Comparison of ENCODE assay signal across 20 cellular contexts in genomic region chr19:51983361-51983760, GRCh38. TPM values are rescaled to one million over a fixed set of nuclear protein-coding genes. Genes with fewer than 3 reads are reported as not detected.
A peak's percentile ranks its signal among the peaks of the same experiment; 100 is the strongest.
DNase-seq lines count a peak whose midpoint lies in the region; ATAC-seq and TF ChIP-seq lines count a peak whose summit lies in the region.
"Had no signal": no experiment of that assay in that cellular context is flagged by ENCODE, and none has a peak within 500 bp of the region (broad histone marks: within the 10 kb centered on the region; RNA-seq: fewer than 3 reads in every experiment).

No MANE protein-coding gene starts in this region.

- no peak for ATAC-seq in CD4-positive, alpha-beta T cell (ENCODE audit: poor library complexity)
- ATAC-seq in GM19035 (IDR thresholded peaks at IDR 0.05; ENCODE audit: unreplicated experiment) = no peak
- ATAC-seq: CD8-positive, alpha-beta T cell had no signal

- intact Hi-C loops in CD4-positive, alpha-beta T cell (cut with DNase I, micrococcal nuclease) = loop anchor here in 1 of 2 experiments (10.0 kb wide), 1 partner anchor 79 kb away; the partner anchor contains the start of gene ZNF649
- intact Hi-C loops in activated T-helper 1 cell treated with anti-CD3 and anti-CD28 coated beads, Interleukin-12 subunit alpha, Interleukin-12 subunit beta, Interleukin-2, Interleukin-4 antibody, amounts not matched to agents 30 ng/mL and 10 ng/mL and 1 ng/mL, durations not matched to agents 14 hours and 24 hours and 36 hours (cut with micrococcal nuclease) = no loop called here

- DNase-seq in CD4-positive, alpha-beta T cell = no peak
- peak; percentile 71 for DNase-seq in LNCaP clone FGC (ENCODE audit: low read depth)
- DNase-seq in neural crest cell (ENCODE audit: low read depth, low spot score) = no peak
- DNase-seq in stimulated activated naive CD4-positive, alpha-beta T cell (lab: John Stamatoyannopoulos, UW) = no peak
- DNase-seq in activated T-helper 1 cell treated with anti-CD3 and anti-CD28 coated beads, Interleukin-12 subunit alpha, Interleukin-12 subunit beta, Interleukin-2, Interleukin-4 antibody, amounts not matched to agents 30 ng/mL and 10 ng/mL and 1 ng/mL, durations not matched to agents 14 hours and 24 hours and 36 hours (ENCODE audit: low spot score) = no peak
- no peak for DNase-seq in T-helper 2 cell treated with Interferon-gamma antibody and Interleukin-4, amounts not matched to agents 5 μg/mL and 100 μg/mL, for 36 hours (ENCODE audit: low spot score)
- DNase-seq: 8988T; ACHN; BE2C; C1 segment of cervical spinal cord; Caco-2; Calu3; CD4-positive, CD25-positive, alpha-beta regulatory T cell; CD8-positive, alpha-beta T cell; DMS79 treated with DMSO at 0.1 percent for 48 hours; GF-D8 had no signal

- no peak overlapping the region for H3K27ac ChIP-seq in CD4-positive, alpha-beta T cell (ENCODE audit: low read depth, low read length)
- H3K27ac ChIP-seq in VCaP = peak overlapping the region; percentile 99
- H3K27ac ChIP-seq: BLaER1 had no signal

- H3K27ac Mint-ChIP-seq in CD4-positive, alpha-beta T cell = no peak overlapping the region
- H3K27ac Mint-ChIP-seq in neural crest cell (ENCODE audit: unreplicated experiment) = no peak overlapping the region
- no peak overlapping the region for H3K27ac Mint-ChIP-seq in activated T-helper 1 cell treated with anti-CD3 and anti-CD28 coated beads, Interleukin-12 subunit alpha, Interleukin-12 subunit beta, Interleukin-2, Interleukin-4 antibody, amounts not matched to agents 30 ng/mL and 10 ng/mL and 1 ng/mL, durations not matched to agents 14 hours and 24 hours and 36 hours
- no peak overlapping the region for H3K27ac Mint-ChIP-seq in T-helper 2 cell treated with Interferon-gamma antibody and Interleukin-4, amounts not matched to agents 5 μg/mL and 100 μg/mL, for 36 hours
- H3K27ac Mint-ChIP-seq: CD4-positive, CD25-positive, alpha-beta regulatory T cell; CD8-positive, alpha-beta T cell had no signal

- H3K36me3 Mint-ChIP-seq in CD4-positive, alpha-beta T cell (ENCODE audit: low read depth) = peaks cover 88% of the 10 kb centered on the region
- H3K36me3 Mint-ChIP-seq in neural crest cell (ENCODE audit: low read depth) = peaks cover 43% of the 10 kb centered on the region
- peaks cover 44% of the 10 kb centered on the region for H3K36me3 Mint-ChIP-seq in activated T-helper 1 cell treated with anti-CD3 and anti-CD28 coated beads, Interleukin-12 subunit alpha, Interleukin-12 subunit beta, Interleukin-2, Interleukin-4 antibody, amounts not matched to agents 30 ng/mL and 10 ng/mL and 1 ng/mL, durations not matched to agents 14 hours and 24 hours and 36 hours (ENCODE audit: low read depth)
- peaks cover 71% of the 10 kb centered on the region for H3K36me3 Mint-ChIP-seq in T-helper 2 cell treated with Interferon-gamma antibody and Interleukin-4, amounts not matched to agents 5 μg/mL and 100 μg/mL, for 36 hours (ENCODE audit: low read depth)

- peak overlapping the region; percentile 32 for H3K4me3 ChIP-seq in LNCaP clone FGC (ENCODE audit: low read depth, low read length)
- H3K4me3 ChIP-seq: BLaER1 had no signal

- POLR2A ChIA-PET in CD4-positive, alpha-beta T cell (lab: Charles Lee) = no interaction called here

- H3K27me3 ChIP-seq in CD4-positive, alpha-beta T cell (ENCODE audit: control insufficient read depth, insufficient read depth, low read length) = no peaks in the 10 kb centered on the region
- H3K27me3 ChIP-seq: BE2C, BLaER1 had no signal

- H3K27me3 Mint-ChIP-seq in CD4-positive, alpha-beta T cell = no peaks in the 10 kb centered on the region
- no peaks in the 10 kb centered on the region for H3K27me3 Mint-ChIP-seq in neural crest cell (ENCODE audit: low read depth)
- H3K27me3 Mint-ChIP-seq in activated T-helper 1 cell treated with anti-CD3 and anti-CD28 coated beads, Interleukin-12 subunit alpha, Interleukin-12 subunit beta, Interleukin-2, Interleukin-4 antibody, amounts not matched to agents 30 ng/mL and 10 ng/mL and 1 ng/mL, durations not matched to agents 14 hours and 24 hours and 36 hours (ENCODE audit: insufficient read depth) = no peaks in the 10 kb centered on the region
- no peaks in the 10 kb centered on the region for H3K27me3 Mint-ChIP-seq in T-helper 2 cell treated with Interferon-gamma antibody and Interleukin-4, amounts not matched to agents 5 μg/mL and 100 μg/mL, for 36 hours (ENCODE audit: low read depth)

- peaks cover 76% of the 10 kb centered on the region for H3K9me3 ChIP-seq in CD4-positive, alpha-beta T cell (ENCODE audit: control insufficient read depth, low read length)

- TF ChIP-seq CTCF in CD4-positive, alpha-beta T cell (IDR thresholded peaks at IDR 0.05) = no peak
- TF ChIP-seq CTCF in LNCaP clone FGC (IDR thresholded peaks at IDR 0.05; ENCODE audit: control insufficient read depth, extremely low read depth, insufficient read depth) (no peak), VCaP (conservative IDR thresholded peaks at IDR 0.05) (no peak), neural crest cell (conservative IDR thresholded peaks at IDR 0.05) (no peak)

- H3K4me1 Mint-ChIP-seq in CD4-positive, alpha-beta T cell (ENCODE audit: low read depth) = peaks cover 24% of the 10 kb centered on the region
- peaks cover 7% of the 10 kb centered on the region for H3K4me1 Mint-ChIP-seq in neural crest cell
- H3K4me1 Mint-ChIP-seq in activated T-helper 1 cell treated with anti-CD3 and anti-CD28 coated beads, Interleukin-12 subunit alpha, Interleukin-12 subunit beta, Interleukin-2, Interleukin-4 antibody, amounts not matched to agents 30 ng/mL and 10 ng/mL and 1 ng/mL, durations not matched to agents 14 hours and 24 hours and 36 hours (ENCODE audit: low read depth) = peaks cover 12% of the 10 kb centered on the region
- peaks cover 5% of the 10 kb centered on the region for H3K4me1 Mint-ChIP-seq in T-helper 2 cell treated with Interferon-gamma antibody and Interleukin-4, amounts not matched to agents 5 μg/mL and 100 μg/mL, for 36 hours (ENCODE audit: low read depth)

- CTCF ChIA-PET in CD4-positive, alpha-beta T cell (lab: Charles Lee) = no interaction called here

- H3K9me3 Mint-ChIP-seq in CD4-positive, alpha-beta T cell = peaks cover 16% of the 10 kb centered on the region
- H3K9me3 Mint-ChIP-seq in neural crest cell = peaks cover 20% of the 10 kb centered on the region
- H3K9me3 Mint-ChIP-seq in activated T-helper 1 cell treated with anti-CD3 and anti-CD28 coated beads, Interleukin-12 subunit alpha, Interleukin-12 subunit beta, Interleukin-2, Interleukin-4 antibody, amounts not matched to agents 30 ng/mL and 10 ng/mL and 1 ng/mL, durations not matched to agents 14 hours and 24 hours and 36 hours = peaks cover 66% of the 10 kb centered on the region
- H3K9me3 Mint-ChIP-seq in T-helper 2 cell treated with Interferon-gamma antibody and Interleukin-4, amounts not matched to agents 5 μg/mL and 100 μg/mL, for 36 hours = peaks cover 69% of the 10 kb centered on the region

- peak overlapping the region; percentile 30 for H3K4me3 Mint-ChIP-seq in CD4-positive, alpha-beta T cell
- H3K4me3 Mint-ChIP-seq in neural crest cell = peak overlapping the region; percentile 35
- H3K4me3 Mint-ChIP-seq in activated T-helper 1 cell treated with anti-CD3 and anti-CD28 coated beads, Interleukin-12 subunit alpha, Interleukin-12 subunit beta, Interleukin-2, Interleukin-4 antibody, amounts not matched to agents 30 ng/mL and 10 ng/mL and 1 ng/mL, durations not matched to agents 14 hours and 24 hours and 36 hours = no peak overlapping the region
- H3K4me3 Mint-ChIP-seq in T-helper 2 cell treated with Interferon-gamma antibody and Interleukin-4, amounts not matched to agents 5 μg/mL and 100 μg/mL, for 36 hours = no peak overlapping the region
- H3K4me3 Mint-ChIP-seq: CD14-positive monocyte; CD8-positive, alpha-beta T cell had no signal

RNA-seq across cellular contexts. Expression of gene ZNF350, which starts 3.3 kb away (rescaled TPM):
- 10 to 100 TPM; 37.6 to 39.2 TPM for total RNA-seq in CD4-positive, alpha-beta T cell
- 6.5 and 6.9 TPM in 2 replicates for total RNA-seq in neural crest cell
- 7.9 and 8.7 TPM in 2 replicates for total RNA-seq in activated T-helper 1 cell treated with anti-CD3 and anti-CD28 coated beads, Interleukin-12 subunit alpha, Interleukin-12 subunit beta, Interleukin-2, Interleukin-4 antibody, amounts not matched to agents 30 ng/mL and 10 ng/mL and 1 ng/mL, durations not matched to agents 14 hours and 24 hours and 36 hours

RNA-seq across cellular contexts. Expression of gene ZNF615, which starts 24.6 kb away (rescaled TPM):
- total RNA-seq in CD4-positive, alpha-beta T cell = 1 to 10 TPM; 8.9 to 9.2 TPM
- total RNA-seq in neural crest cell = 11.0 and 11.2 TPM in 2 replicates
- 6.4 and 6.9 TPM in 2 replicates for total RNA-seq in activated T-helper 1 cell treated with anti-CD3 and anti-CD28 coated beads, Interleukin-12 subunit alpha, Interleukin-12 subunit beta, Interleukin-2, Interleukin-4 antibody, amounts not matched to agents 30 ng/mL and 10 ng/mL and 1 ng/mL, durations not matched to agents 14 hours and 24 hours and 36 hours

RNA-seq across cellular contexts. Expression of gene ZNF614, which starts 44.8 kb away (rescaled TPM):
- total RNA-seq in CD4-positive, alpha-beta T cell = 10 to 100 TPM in 1 of 2 experiments, 1 to 10 TPM in 1; 9.7 to 10.5 TPM
- total RNA-seq in neural crest cell = 11.5 and 12.5 TPM in 2 replicates
- 11.2 and 11.3 TPM in 2 replicates for total RNA-seq in activated T-helper 1 cell treated with anti-CD3 and anti-CD28 coated beads, Interleukin-12 subunit alpha, Interleukin-12 subunit beta, Interleukin-2, Interleukin-4 antibody, amounts not matched to agents 30 ng/mL and 10 ng/mL and 1 ng/mL, durations not matched to agents 14 hours and 24 hours and 36 hours

RNA-seq across cellular contexts. Expression of gene ZNF613, which starts 56.1 kb away (rescaled TPM):
- total RNA-seq in CD4-positive, alpha-beta T cell = 1 to 10 TPM in 1 of 2 experiments, under 1 TPM in 1; 0.67 to 1.3 TPM
- total RNA-seq in neural crest cell = 6.3 and 8.7 TPM in 2 replicates
- 3.1 and 3.8 TPM in 2 replicates for total RNA-seq in activated T-helper 1 cell treated with anti-CD3 and anti-CD28 coated beads, Interleukin-12 subunit alpha, Interleukin-12 subunit beta, Interleukin-2, Interleukin-4 antibody, amounts not matched to agents 30 ng/mL and 10 ng/mL and 1 ng/mL, durations not matched to agents 14 hours and 24 hours and 36 hours

Comparison
In these comparisons a context has a peak if more than half of its experiments do, and no peak if none do; other contexts are left out.
1. H3K4me3 Mint-ChIP-seq: peak in CD4-positive, alpha-beta T cell (single experiment) and neural crest cell (single experiment); none in activated T-helper 1 cell treated with anti-CD3 and anti-CD28 coated beads, Interleukin-12 subunit alpha, Interleukin-12 subunit beta, Interleukin-2, Interleukin-4 antibody, amounts not matched to agents 30 ng/mL and 10 ng/mL and 1 ng/mL, durations not matched to agents 14 hours and 24 hours and 36 hours (single experiment) and T-helper 2 cell treated with Interferon-gamma antibody and Interleukin-4, amounts not matched to agents 5 μg/mL and 100 μg/mL, for 36 hours (single experiment).